Comparison of ENCODE assay signal across 8 cellular contexts in the genomic region with DNA sequence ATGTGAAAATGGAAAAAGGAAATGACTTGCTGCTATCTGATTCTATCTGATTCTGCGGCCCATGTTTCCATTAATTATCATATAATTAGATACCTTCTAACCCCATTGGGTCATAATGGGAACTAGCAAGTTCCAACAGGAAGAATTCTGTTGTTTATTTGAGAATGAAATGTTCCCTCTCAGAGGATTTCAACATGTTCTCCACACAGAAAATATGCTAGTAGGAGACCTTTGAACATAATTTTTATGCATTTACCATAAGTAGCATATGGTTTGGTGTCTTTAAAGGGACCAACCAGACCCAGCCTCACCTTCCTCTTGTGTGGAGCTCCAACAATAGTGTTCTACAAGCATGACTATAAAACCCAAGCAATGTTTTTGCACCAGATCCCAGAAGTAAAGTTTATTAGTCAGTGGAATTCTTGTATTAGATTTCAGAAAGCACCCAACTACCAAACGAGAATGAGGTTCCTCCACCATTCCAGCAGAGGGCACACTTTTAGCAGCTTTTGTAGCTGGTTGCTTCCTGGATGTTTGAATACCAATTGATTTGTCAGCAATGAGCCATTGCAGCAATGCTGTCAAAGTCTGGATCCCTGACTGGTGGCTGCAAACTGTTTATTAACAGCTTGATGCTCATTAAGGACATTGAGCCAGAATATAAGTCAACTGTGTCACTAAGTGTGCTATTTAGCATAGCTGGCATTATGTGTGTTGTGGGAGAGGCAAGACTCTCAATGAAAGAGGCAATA.
A peak's percentile ranks its signal among the peaks of the same experiment; 100 is the strongest.
DNase-seq lines count a peak whose midpoint lies in the region; ATAC-seq and TF ChIP-seq lines count a peak whose summit lies in the region.

No MANE protein-coding gene starts in this region.

- H3K36me3 ChIP-seq in HUES6 (ENCODE audit: control insufficient read depth, insufficient read depth, low read length) (no peaks in the 10 kb centered on the region), SJSA1 (no peaks in the 10 kb centered on the region), spleen (no peaks in the 10 kb centered on the region)

- H3K4me3 ChIP-seq in HUES6 (ENCODE audit: low read depth, low read length) (peak overlapping the region; percentile 26; the same call in 1 of the 2 replicates), SJSA1 (no peak overlapping the region), choroid plexus epithelial cell (ENCODE audit: low read depth, low read length) (no peak overlapping the region), spleen (no peak overlapping the region)

- H3K27me3 ChIP-seq in HUES6 (ENCODE audit: control insufficient read depth, insufficient read depth, low read length) (no peaks in the 10 kb centered on the region), SJSA1 (replicated peaks) (no peaks in the 10 kb centered on the region), spleen (replicated peaks in 1 of 7) (no peaks in the 10 kb centered on the region)

- H3K9ac ChIP-seq in HUES6 (ENCODE audit: low read length) = no peak overlapping the region

- peak; percentile 96 for TF ChIP-seq CTCF in choroid plexus epithelial cell (conservative IDR thresholded peaks at IDR 0.05; ENCODE audit: low read depth, low read length)
- TF ChIP-seq CTCF in spleen (IDR thresholded peaks at IDR 0.05 in 8 of 11, conservative IDR thresholded peaks at IDR 0.05 in 3 of 11) = peak in 5 of 11 experiments; percentile 18 to 56 (median 47)

- H3K9me3 ChIP-seq in HUES6 (ENCODE audit: control insufficient read depth, insufficient read depth, low read depth, low read length) (peaks cover 7% of the 10 kb centered on the region), SJSA1 (replicated peaks) (no peaks in the 10 kb centered on the region), spleen (peaks cover 0 to under 1% (median 0%) of the 10 kb centered on the region in 8 donors)

- 0 out of 2 replicates have a peak overlapping the region, but pooled peaks have one; percentile 7 for H3K27ac ChIP-seq in HUES6 (ENCODE audit: low read depth, low read length)
- no peak overlapping the region for H3K27ac ChIP-seq in SJSA1
- H3K27ac ChIP-seq in spleen = no peak overlapping the region

- 49 to 54% (median 52%) methylated on average over 2 of the region's 2 CpGs for WGBS in spleen, 5 donors

- H3K4me1 ChIP-seq in HUES6 (ENCODE audit: control insufficient read depth, insufficient read depth, low read length) = peaks cover 21% of the 10 kb centered on the region
- H3K4me1 ChIP-seq in SJSA1 (replicated peaks) = peaks cover 4% of the 10 kb centered on the region
- no peaks in the 10 kb centered on the region for H3K4me1 ChIP-seq in spleen

- peak; percentile 4 for DNase-seq in activated naive CD4-positive, alpha-beta T cell treated with Interleukin-2 at 50 U/mL for 16 hours
- DNase-seq in activated naive CD4-positive, alpha-beta T cell (lab: John Stamatoyannopoulos, UW) = no peak
- DNase-seq in SJSA1 (ENCODE audit: low read depth in 1 of 2, low spot score in 2 of 2) = peak; percentile 52 to 62
- DNase-seq in choroid plexus epithelial cell (ENCODE audit: low read depth) = peak; percentile 87
- peak; percentile 3 for DNase-seq in midbrain (lab: John Stamatoyannopoulos, UW)
- no peak for DNase-seq in spleen

- peak; percentile 74 for ATAC-seq in GM21786 (IDR thresholded peaks at IDR 0.05; ENCODE audit: unreplicated experiment)

- no peak for TF ChIP-seq POLR2A in spleen (IDR thresholded peaks at IDR 0.05)

- intact Hi-C loops in spleen (cut with DNase I; ENCODE audit: low total_unique reads) = no loop called here

Comparison
In these comparisons a context has a peak if more than half of its experiments do, and no peak if none do; other contexts are left out.
1. DNase-seq: peak in activated naive CD4-positive, alpha-beta T cell treated with Interleukin-2 at 50 U/mL for 16 hours (single experiment), SJSA1 (2 of 2), choroid plexus epithelial cell (single experiment) and midbrain (single experiment); none in activated naive CD4-positive, alpha-beta T cell (0 of 4) and spleen (single experiment).